ENCODE assay signal across 22 cellular contexts in the genomic region with DNA sequence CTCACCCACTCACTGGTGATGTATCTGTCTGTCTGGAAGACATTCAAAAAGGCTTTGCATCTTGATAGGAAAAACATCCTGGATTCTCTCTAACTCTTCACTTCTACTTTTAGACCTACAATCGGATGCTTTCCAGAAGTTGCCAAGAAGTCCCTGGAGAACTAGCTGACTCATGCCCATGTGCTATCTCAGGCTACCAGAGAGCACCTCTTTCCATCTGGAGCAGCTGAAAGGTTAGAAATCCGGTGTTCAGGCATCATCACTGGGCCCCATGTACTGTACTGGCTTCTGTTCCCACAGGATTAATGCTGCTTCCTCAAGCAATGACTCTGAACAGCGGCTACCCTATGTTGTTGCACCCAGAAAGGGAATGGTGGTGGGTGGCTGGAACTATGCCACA.
DNase-seq lines count a peak whose midpoint lies in the region; ATAC-seq and TF ChIP-seq lines count a peak whose summit lies in the region.
"Had no signal": no experiment of that assay in that cellular context is flagged by ENCODE, and none has a peak within 500 bp of the region (broad histone marks: within the 10 kb centered on the region; RNA-seq: fewer than 3 reads in every experiment).

No MANE protein-coding gene starts in this region.

- peaks cover 0 to 89% (median 0%) of the 10 kb centered on the region in 3 donors for H3K36me3 ChIP-seq in tibial nerve

- peak overlapping the region; percentile 32 for H3K27ac Mint-ChIP-seq in activated naive CD8-positive, alpha-beta T cell treated with anti-CD3 and anti-CD28 coated beads for 36 hours
- H3K27ac Mint-ChIP-seq in activated naive CD8-positive, alpha-beta T cell treated with anti-CD3 and anti-CD28 coated beads, Interleukin-2, amount 50 U/mL, for 24 hours = no peak overlapping the region
- H3K27ac Mint-ChIP-seq in activated T-helper 17 cell treated with anti-CD3 and anti-CD28 coated beads, Interleukin-2, amount 50 U/mL, for 72 hours = peak overlapping the region; percentile 4
- H3K27ac Mint-ChIP-seq in glutamatergic neuron (ENCODE audit: unreplicated experiment) = no peak overlapping the region
- H3K27ac Mint-ChIP-seq: activated CD8-positive, alpha-beta memory T cell treated with anti-CD3 and anti-CD28 coated beads, Interleukin-2, amount 10 ng/mL, durations not matched to agents 7 days and 5 days; T-helper 17 cell had no signal

- whole genome bisulfite sequencing in tibial nerve, 2 donors = 73 to 82% methylated on average over 3 of the region's 3 CpGs

- peaks cover 32% of the 10 kb centered on the region for H3K4me1 Mint-ChIP-seq in activated naive CD8-positive, alpha-beta T cell treated with anti-CD3 and anti-CD28 coated beads for 36 hours
- peaks cover 30% of the 10 kb centered on the region for H3K4me1 Mint-ChIP-seq in activated naive CD8-positive, alpha-beta T cell treated with anti-CD3 and anti-CD28 coated beads, Interleukin-2, amount 50 U/mL, for 24 hours
- peaks cover 10% of the 10 kb centered on the region for H3K4me1 Mint-ChIP-seq in activated T-helper 17 cell treated with anti-CD3 and anti-CD28 coated beads, Interleukin-2, amount 50 U/mL, for 72 hours
- no peaks in the 10 kb centered on the region for H3K4me1 Mint-ChIP-seq in glutamatergic neuron (ENCODE audit: low read depth, unreplicated experiment)

- no peak for TF ChIP-seq EP300 in tibial nerve (IDR thresholded peaks at IDR 0.05)

- no peak for ATAC-seq in activated naive CD8-positive, alpha-beta T cell treated with anti-CD3 and anti-CD28 coated beads, Interleukin-2, amount 50 U/mL, for 24 hours
- ATAC-seq in activated T-helper 17 cell treated with anti-CD3 and anti-CD28 coated beads, Interleukin-2, amount 50 U/mL, for 72 hours (replicated peaks) = no peak
- ATAC-seq: activated CD8-positive, alpha-beta memory T cell treated with anti-CD3 and anti-CD28 coated beads, Interleukin-2, amount 10 ng/mL, durations not matched to agents 7 days and 5 days; T-helper 17 cell had no signal

- H3K9me3 Mint-ChIP-seq in activated naive CD8-positive, alpha-beta T cell treated with anti-CD3 and anti-CD28 coated beads for 36 hours = no peaks in the 10 kb centered on the region
- H3K9me3 Mint-ChIP-seq in activated naive CD8-positive, alpha-beta T cell treated with anti-CD3 and anti-CD28 coated beads, Interleukin-2, amount 50 U/mL, for 24 hours = peaks cover 4% of the 10 kb centered on the region
- H3K9me3 Mint-ChIP-seq in activated T-helper 17 cell treated with anti-CD3 and anti-CD28 coated beads, Interleukin-2, amount 50 U/mL, for 72 hours = no peaks in the 10 kb centered on the region
- H3K9me3 Mint-ChIP-seq in glutamatergic neuron (ENCODE audit: unreplicated experiment) = peaks cover 9% of the 10 kb centered on the region

- H3K4me1 ChIP-seq in tibial nerve = no peaks in the 10 kb centered on the region
- H3K4me1 ChIP-seq: sigmoid colon, tibial artery had no signal

- H3K27me3 ChIP-seq in tibial nerve = no peaks in the 10 kb centered on the region
- H3K27me3 ChIP-seq: sigmoid colon, tibial artery had no signal

- TF ChIP-seq POLR2A in tibial nerve (IDR thresholded peaks at IDR 0.05) = no peak

- no peak overlapping the region for H3K27ac ChIP-seq in tibial nerve
- H3K27ac ChIP-seq: sigmoid colon, tibial artery had no signal

- H3K4me3 Mint-ChIP-seq in activated naive CD8-positive, alpha-beta T cell treated with anti-CD3 and anti-CD28 coated beads for 36 hours = no peak overlapping the region
- H3K4me3 Mint-ChIP-seq in activated naive CD8-positive, alpha-beta T cell treated with anti-CD3 and anti-CD28 coated beads, Interleukin-2, amount 50 U/mL, for 24 hours = no peak overlapping the region
- H3K4me3 Mint-ChIP-seq in activated T-helper 17 cell treated with anti-CD3 and anti-CD28 coated beads, Interleukin-2, amount 50 U/mL, for 72 hours = no peak overlapping the region
- no peak overlapping the region for H3K4me3 Mint-ChIP-seq in glutamatergic neuron (ENCODE audit: unreplicated experiment)
- H3K4me3 Mint-ChIP-seq: activated CD8-positive, alpha-beta memory T cell treated with anti-CD3 and anti-CD28 coated beads, Interleukin-2, amount 10 ng/mL, durations not matched to agents 7 days and 5 days; activated naive CD4-positive, alpha-beta T cell treated with anti-CD3 and anti-CD28 coated beads, Interleukin-2, amount 50 U/mL, for 24 hours; T-helper 17 cell had no signal

- H3K27me3 Mint-ChIP-seq in activated naive CD8-positive, alpha-beta T cell treated with anti-CD3 and anti-CD28 coated beads for 36 hours = no peaks in the 10 kb centered on the region
- no peaks in the 10 kb centered on the region for H3K27me3 Mint-ChIP-seq in activated naive CD8-positive, alpha-beta T cell treated with anti-CD3 and anti-CD28 coated beads, Interleukin-2, amount 50 U/mL, for 24 hours
- H3K27me3 Mint-ChIP-seq in activated T-helper 17 cell treated with anti-CD3 and anti-CD28 coated beads, Interleukin-2, amount 50 U/mL, for 72 hours = no peaks in the 10 kb centered on the region
- H3K27me3 Mint-ChIP-seq in glutamatergic neuron (ENCODE audit: unreplicated experiment) = peaks cover 2% of the 10 kb centered on the region
- H3K27me3 Mint-ChIP-seq: activated CD8-positive, alpha-beta memory T cell treated with anti-CD3 and anti-CD28 coated beads, Interleukin-2, amount 10 ng/mL, durations not matched to agents 7 days and 5 days; activated naive CD4-positive, alpha-beta T cell treated with anti-CD3 and anti-CD28 coated beads, Interleukin-2, amount 50 U/mL, for 24 hours; T-helper 17 cell had no signal

- DNase-seq in activated naive CD8-positive, alpha-beta T cell treated with anti-CD3 and anti-CD28 coated beads for 36 hours = no peak
- no peak for DNase-seq in activated naive CD8-positive, alpha-beta T cell treated with anti-CD3 and anti-CD28 coated beads, Interleukin-2, amount 50 U/mL, for 24 hours
- peak; percentile 32 to 55 for DNase-seq in foreskin fibroblast
- no peak for DNase-seq in glutamatergic neuron
- no peak for DNase-seq in effector CD4-positive, alpha-beta T cell
- DNase-seq in DMS114 treated with DMSO at 0.1 percent for 48 hours (lab: John Stamatoyannopoulos, UW; ENCODE audit: unreplicated experiment) = no peak
- DNase-seq in tibial nerve (ENCODE audit: low spot score in 2 of 2) = no peak
- DNase-seq: ACHN; activated CD4-positive, CD25-positive, alpha-beta regulatory T cell; activated CD8-positive, alpha-beta memory T cell treated with anti-CD3 and anti-CD28 coated beads, Interleukin-2, amount 10 ng/mL, durations not matched to agents 7 days and 5 days; central memory CD4-positive, alpha-beta T cell; effector memory CD4-positive, alpha-beta T cell; GF-D8; KBM-7; mammary epithelial cell; NCI-H1105; sigmoid colon; stimulated activated CD4-positive, alpha-beta T cell treated with anti-CD3 and anti-CD28 coated beads, Interleukin-4, amount 100 ng/mL, for 4 hours; T-helper 17 cell; tibial artery had no signal

- peaks cover 64% of the 10 kb centered on the region for H3K36me3 Mint-ChIP-seq in activated naive CD8-positive, alpha-beta T cell treated with anti-CD3 and anti-CD28 coated beads for 36 hours
- H3K36me3 Mint-ChIP-seq in activated naive CD8-positive, alpha-beta T cell treated with anti-CD3 and anti-CD28 coated beads, Interleukin-2, amount 50 U/mL, for 24 hours (ENCODE audit: low read depth) = peaks cover 72% of the 10 kb centered on the region
- peaks cover 91% of the 10 kb centered on the region for H3K36me3 Mint-ChIP-seq in activated T-helper 17 cell treated with anti-CD3 and anti-CD28 coated beads, Interleukin-2, amount 50 U/mL, for 72 hours (ENCODE audit: low read depth)
- H3K36me3 Mint-ChIP-seq in glutamatergic neuron (ENCODE audit: unreplicated experiment) = peaks cover 11% of the 10 kb centered on the region

- TF ChIP-seq CTCF in foreskin fibroblast (IDR thresholded peaks at IDR 0.05; ENCODE audit: low read depth, low read length) = no peak
- no peak for TF ChIP-seq CTCF in glutamatergic neuron (IDR thresholded peaks at IDR 0.05; ENCODE audit: partially characterized antibody, unreplicated experiment)
- no peak for TF ChIP-seq CTCF in tibial nerve (IDR thresholded peaks at IDR 0.05)

- H3K9me3 ChIP-seq in tibial nerve = no peaks in the 10 kb centered on the region
- H3K9me3 ChIP-seq: sigmoid colon, tibial artery had no signal

- H3K4me3 ChIP-seq in foreskin fibroblast (ENCODE audit: low read depth in 1 of 2, low read length in 2 of 2) (no peak overlapping the region), tibial nerve (no peak overlapping the region)
- H3K4me3 ChIP-seq: sigmoid colon, tibial artery had no signal

Comparison
In these comparisons a context has a peak if more than half of its experiments do, and no peak if none do; other contexts are left out.
1. H3K27ac Mint-ChIP-seq: peak in activated naive CD8-positive, alpha-beta T cell treated with anti-CD3 and anti-CD28 coated beads for 36 hours (single experiment) and activated T-helper 17 cell treated with anti-CD3 and anti-CD28 coated beads, Interleukin-2, amount 50 U/mL, for 72 hours (single experiment); none in activated naive CD8-positive, alpha-beta T cell treated with anti-CD3 and anti-CD28 coated beads, Interleukin-2, amount 50 U/mL, for 24 hours (single experiment) and glutamatergic neuron (single experiment).
2. DNase-seq: peak in foreskin fibroblast (2 of 2); none in activated naive CD8-positive, alpha-beta T cell treated with anti-CD3 and anti-CD28 coated beads for 36 hours (single experiment), activated naive CD8-positive, alpha-beta T cell treated with anti-CD3 and anti-CD28 coated beads, Interleukin-2, amount 50 U/mL, for 24 hours (single experiment), glutamatergic neuron (single experiment), effector CD4-positive, alpha-beta T cell (single experiment), DMS114 treated with DMSO at 0.1 percent for 48 hours (single experiment) and tibial nerve (0 of 2).